Comparison of ENCODE assay signal across 8 cellular contexts in the genomic region with DNA sequence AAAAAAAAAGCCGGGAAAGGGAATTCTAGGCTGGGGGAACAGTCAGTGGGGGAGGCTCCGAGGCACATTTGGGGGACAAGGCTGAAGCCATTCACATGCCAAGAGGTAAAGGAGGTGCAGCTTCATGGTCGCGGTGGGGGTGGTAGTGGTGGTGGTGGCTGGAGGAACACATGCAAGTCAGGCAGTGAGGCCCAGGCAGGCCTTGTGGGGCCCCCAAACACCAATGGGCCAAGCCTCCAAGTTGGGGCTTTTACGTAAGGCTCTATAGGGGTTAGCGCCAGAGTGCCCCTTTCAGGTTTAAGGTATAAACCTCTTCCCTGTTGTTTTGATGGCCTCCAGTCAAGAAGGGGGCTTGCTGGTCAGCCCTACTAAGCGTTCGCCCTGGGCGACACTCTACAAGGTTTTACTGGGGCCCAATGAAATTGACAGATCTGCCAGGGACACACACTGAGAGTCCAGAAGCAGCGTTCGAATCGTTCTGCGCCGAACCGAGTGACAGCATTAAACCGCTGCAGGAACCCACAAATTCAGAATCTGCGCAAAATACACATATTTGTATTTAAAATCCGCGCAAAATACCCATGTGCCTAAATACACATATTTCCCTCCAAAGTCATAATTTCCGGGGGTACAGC. TPM values are rescaled to one million over a fixed set of nuclear protein-coding genes. Genes with fewer than 3 reads are reported as not detected.
A peak's percentile ranks its signal among the peaks of the same experiment; 100 is the strongest.
DNase-seq lines count a peak whose midpoint lies in the region; ATAC-seq, FAIRE-seq and TF ChIP-seq lines count a peak whose summit lies in the region.

No MANE protein-coding gene starts in this region.

- DNase-seq in DND-41 (no peak), RWPE2 (ENCODE audit: low spot score) (no peak), esophagus muscularis mucosa (ENCODE audit: extremely low spot score) (no peak), frontal cortex (ENCODE audit: low spot score in 2 of 2) (no peak), urothelium cell line (ENCODE audit: low spot score) (no peak), NCI-H2227 treated with DMSO at 0.1 percent for 48 hours (lab: John Stamatoyannopoulos, UW) (no peak)

- FAIRE-seq in frontal cortex (lab: Jason Lieb, UNC): no peak
- FAIRE-seq in urothelium cell line (lab: Jason Lieb, UNC): no peak

- no peak for TF ChIP-seq CTCF in DND-41 (IDR thresholded peaks at IDR 0.05; ENCODE audit: borderline replicate concordance, extremely low read depth, low read length, poor library complexity, severe bottlenecking)
- no peak for TF ChIP-seq CTCF in RWPE2 (IDR thresholded peaks at IDR 0.05; ENCODE audit: poor library complexity, severe bottlenecking)
- TF ChIP-seq CTCF in esophagus muscularis mucosa (IDR thresholded peaks at IDR 0.05): no peak
- no peak for TF ChIP-seq CTCF in parathyroid adenoma (IDR thresholded peaks at IDR 0.05)

- 70% methylated on average over 19 of the region's 20 CpGs for WGBS in esophagus muscularis mucosa

- no peaks in the 10 kb centered on the region for H4K20me1 ChIP-seq in DND-41 (ENCODE audit: insufficient read depth, low read length)

- H3K9me3 ChIP-seq in DND-41 (ENCODE audit: insufficient read depth, low read length, severe bottlenecking) (no peaks in the 10 kb centered on the region), RWPE2 (ENCODE audit: severe bottlenecking) (no peaks in the 10 kb centered on the region), esophagus muscularis mucosa (no peaks in the 10 kb centered on the region), parathyroid adenoma (ENCODE audit: control insufficient read depth, low read length) (no peaks in the 10 kb centered on the region)

- H3K27ac ChIP-seq in DND-41 (ENCODE audit: low read length) (peak overlapping the region; percentile 95), RWPE2 (ENCODE audit: poor library complexity, severe bottlenecking) (peak overlapping the region; percentile 72), esophagus muscularis mucosa (replicated peaks in 1 of 4) (peak overlapping the region; percentile 91 to 98 (median 95)), parathyroid adenoma (peak overlapping the region; percentile 98)

- H2AFZ ChIP-seq in DND-41 (ENCODE audit: low read depth, low read length) (peak overlapping the region; percentile 89), parathyroid adenoma (peak overlapping the region; percentile 84)

- TF ChIP-seq POLR2A in esophagus muscularis mucosa (IDR thresholded peaks at IDR 0.05; ENCODE audit: low read depth): no peak

- H3K79me2 ChIP-seq in DND-41 (ENCODE audit: insufficient read depth, low read length): peaks cover 18% of the 10 kb centered on the region
- no peaks in the 10 kb centered on the region for H3K79me2 ChIP-seq in parathyroid adenoma

- H3K27me3 ChIP-seq in DND-41 (ENCODE audit: insufficient read depth, low read length, poor library complexity): no peaks in the 10 kb centered on the region
- H3K27me3 ChIP-seq in RWPE2 (ENCODE audit: insufficient read depth, poor library complexity, severe bottlenecking): no peaks in the 10 kb centered on the region
- no peaks in the 10 kb centered on the region for H3K27me3 ChIP-seq in esophagus muscularis mucosa
- no peaks in the 10 kb centered on the region for H3K27me3 ChIP-seq in parathyroid adenoma (ENCODE audit: control insufficient read depth, insufficient read depth, low read length)

- no peak for ATAC-seq in DND-41 (ENCODE audit: insufficient read depth, low read depth)
- no peak for ATAC-seq in RWPE2 (ENCODE audit: low read depth)
- no peak for ATAC-seq in HG02763 (IDR thresholded peaks at IDR 0.05; ENCODE audit: unreplicated experiment)

- TF ChIP-seq EP300 in esophagus muscularis mucosa (IDR thresholded peaks at IDR 0.05): no peak

- intact Hi-C loops in esophagus muscularis mucosa (cut with DNase I): loop anchor here (2.0 kb wide), 1 partner anchor 33 kb away; a partner anchor contains a TSS

- H3K4me1 ChIP-seq in DND-41 (ENCODE audit: insufficient read depth, low read length) (peaks cover 50% of the 10 kb centered on the region), RWPE2 (ENCODE audit: insufficient read depth, poor library complexity, severe bottlenecking) (peaks cover 8% of the 10 kb centered on the region), esophagus muscularis mucosa (peaks cover 28 to 39% (median 33%) of the 10 kb centered on the region in 4 donors), parathyroid adenoma (peaks cover 14% of the 10 kb centered on the region)

- peak overlapping the region; percentile 43 to 77 for H3K4me3 ChIP-seq in DND-41 (ENCODE audit: low read depth in 1 of 2, low read length in 2 of 2)
- peak overlapping the region; percentile 76 for H3K4me3 ChIP-seq in RWPE2 (ENCODE audit: severe bottlenecking)
- peak overlapping the region; percentile 65 to 85 (median 74) for H3K4me3 ChIP-seq in esophagus muscularis mucosa
- H3K4me3 ChIP-seq in parathyroid adenoma (ENCODE audit: low read depth, low read length): peak overlapping the region; percentile 95

- peak overlapping the region; percentile 80 for H3K9ac ChIP-seq in DND-41 (ENCODE audit: low read depth, low read length)
- H3K9ac ChIP-seq in parathyroid adenoma: peak overlapping the region; percentile 87

- H3K36me3 ChIP-seq in DND-41 (ENCODE audit: insufficient read depth, low read length) (peaks cover 24% of the 10 kb centered on the region), RWPE2 (ENCODE audit: low read depth) (peaks cover 12% of the 10 kb centered on the region), esophagus muscularis mucosa (peaks cover 19 to 26% (median 23%) of the 10 kb centered on the region in 4 donors), parathyroid adenoma (ENCODE audit: control insufficient read depth, insufficient read depth, low read length) (no peaks in the 10 kb centered on the region)

- H3K4me2 ChIP-seq in DND-41 (ENCODE audit: insufficient read depth, low read length): peak overlapping the region; percentile 67
- H3K4me2 ChIP-seq in parathyroid adenoma (ENCODE audit: low read length): peak overlapping the region; percentile 85

RNA-seq across cellular contexts. Expression of a gene that starts 0.8 kb away (rescaled TPM):
- total RNA-seq in esophagus muscularis mucosa (10 to 100 TPM in 3 of 4 donors, 1 to 10 TPM in 1; 7.9 to 11.7 (median 11.2) TPM), frontal cortex (4.1 TPM)

RNA-seq across cellular contexts. Expression of a gene that starts 23.4 kb away (rescaled TPM):
- total RNA-seq in esophagus muscularis mucosa (10 to 100 TPM; 29.9 to 43.1 (median 35.6) TPM), frontal cortex (6.1 TPM)

RNA-seq across cellular contexts. Expression of a gene that starts 27.1 kb away (rescaled TPM):
- total RNA-seq in esophagus muscularis mucosa: 10 to 100 TPM; 34.6 to 56.1 (median 42.8) TPM
- 6.9 TPM for total RNA-seq in frontal cortex

RNA-seq across cellular contexts. Expression of a gene that starts 33.0 kb away (rescaled TPM):
- 100 to 1,000 TPM; 131 to 225 (median 199) TPM for total RNA-seq in esophagus muscularis mucosa
- 58.3 TPM for total RNA-seq in frontal cortex

RNA-seq across cellular contexts. Expression of a gene that starts 38.3 kb away (rescaled TPM):
- under 1 TPM in 1 of 4 donors, not detected in 3; 0.50 TPM for total RNA-seq in esophagus muscularis mucosa
- 0.41 TPM for total RNA-seq in frontal cortex
